ENCODE assay signal across 25 cellular contexts in the genomic region with DNA sequence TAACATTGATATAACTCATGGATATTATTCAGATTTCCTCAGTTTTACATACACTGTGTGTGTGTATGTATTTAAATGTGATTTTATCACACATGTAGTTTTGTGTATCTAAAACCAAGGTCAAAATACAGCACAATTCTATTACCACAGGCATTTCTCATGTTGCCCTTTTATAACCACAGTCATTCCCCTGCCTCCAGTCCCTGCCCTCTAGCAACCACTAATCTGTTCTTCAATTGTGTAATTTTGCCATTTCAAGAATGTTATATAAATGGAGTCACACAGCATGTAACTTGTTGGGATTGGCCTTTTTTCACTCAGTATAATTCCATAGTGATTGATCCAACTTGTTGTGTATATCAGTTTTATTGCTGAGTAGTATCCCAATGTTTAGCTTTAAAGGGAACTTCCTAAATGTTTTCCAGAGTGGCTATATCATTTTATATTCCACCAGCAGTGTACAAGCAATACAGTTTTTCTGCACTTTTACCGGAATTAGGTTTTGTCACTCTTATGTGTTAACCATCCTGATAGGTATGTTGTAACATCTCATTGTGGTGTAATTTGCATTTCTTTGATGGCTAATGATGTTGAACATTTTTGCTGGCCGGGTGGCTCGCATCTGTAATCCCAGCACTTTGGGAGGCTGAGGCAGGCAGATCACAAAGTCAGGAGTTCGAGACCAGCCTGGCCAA.
DNase-seq lines count a peak whose midpoint lies in the region; ATAC-seq, FAIRE-seq and TF ChIP-seq lines count a peak whose summit lies in the region.
"Had no signal": no experiment of that assay in that cellular context is flagged by ENCODE, and none has a peak within 500 bp of the region (broad histone marks: within the 10 kb centered on the region; RNA-seq: fewer than 3 reads in every experiment).

No MANE protein-coding gene starts in this region.

- TF ChIP-seq CTCF in AG09309 (IDR thresholded peaks at IDR 0.05; ENCODE audit: control insufficient read depth, insufficient read depth, low read depth, low read length, missing control alignments) (no peak), HFFc6 (IDR thresholded peaks at IDR 0.05) (no peak), astrocyte (IDR thresholded peaks at IDR 0.05; ENCODE audit: insufficient read depth, low read depth, low read length) (no peak), fibroblast of villous mesenchyme (IDR thresholded peaks at IDR 0.05; ENCODE audit: insufficient read depth, low read depth, low read length) (no peak)

- H3K27ac ChIP-seq in astrocyte (ENCODE audit: low read depth, low read length): no peak overlapping the region
- H3K27ac ChIP-seq: ascending aorta, BLaER1, colonic mucosa, left ventricle myocardium inferior, prostate gland, upper lobe of right lung had no signal

- H3K27ac Mint-ChIP-seq in HFFc6 (no peak overlapping the region), astrocyte (ENCODE audit: unreplicated experiment) (peak overlapping the region; percentile 9)
- H3K27ac Mint-ChIP-seq in activated naive CD8-positive, alpha-beta T cell treated with anti-CD3 and anti-CD28 coated beads, Interleukin-2, amount 50 U/mL, for 24 hours: no peak overlapping the region
- no peak overlapping the region for H3K27ac Mint-ChIP-seq in activated naive CD4-positive, alpha-beta T cell treated with anti-CD3 and anti-CD28 coated beads, Interleukin-2, amount 10 ng/mL, durations not matched to agents 7 days and 5 days
- H3K27ac Mint-ChIP-seq: endodermal cell, GM23338 had no signal

- H3K27me3 Mint-ChIP-seq in HFFc6 (ENCODE audit: insufficient read depth) (no peaks in the 10 kb centered on the region; the same call in 1 of the 2 replicates), astrocyte (ENCODE audit: low read depth, unreplicated experiment) (no peaks in the 10 kb centered on the region)
- no peaks in the 10 kb centered on the region for H3K27me3 Mint-ChIP-seq in activated naive CD8-positive, alpha-beta T cell treated with anti-CD3 and anti-CD28 coated beads, Interleukin-2, amount 50 U/mL, for 24 hours
- no peaks in the 10 kb centered on the region for H3K27me3 Mint-ChIP-seq in activated naive CD4-positive, alpha-beta T cell treated with anti-CD3 and anti-CD28 coated beads, Interleukin-2, amount 10 ng/mL, durations not matched to agents 7 days and 5 days

- no peaks in the 10 kb centered on the region for H3K79me2 ChIP-seq in astrocyte (ENCODE audit: insufficient read depth, low read length)

- peak; percentile 78 for FAIRE-seq in astrocyte (lab: Jason Lieb, UNC)

- peak; percentile 67 for DNase-seq in AG09309 (ENCODE audit: low read depth)
- DNase-seq in HFFc6: peak; percentile 51
- peak; percentile 88 for DNase-seq in astrocyte (ENCODE audit: low read depth)
- peak; percentile 61 for DNase-seq in fibroblast of villous mesenchyme (ENCODE audit: low read depth)
- DNase-seq in activated naive CD8-positive, alpha-beta T cell treated with anti-CD3 and anti-CD28 coated beads, Interleukin-2, amount 50 U/mL, for 24 hours: no peak
- DNase-seq in activated naive CD4-positive, alpha-beta T cell treated with anti-CD3 and anti-CD28 coated beads, Interleukin-2, amount 10 ng/mL, durations not matched to agents 7 days and 5 days: no peak
- no peak for DNase-seq in ecto neural progenitor cell (ENCODE audit: low spot score)
- DNase-seq: activated CD4-positive, CD25-positive, alpha-beta regulatory T cell treated with anti-CD3 and anti-CD28 coated beads, Interleukin-2, amount 50 U/mL, for 72 hours; activated T-cell treated with anti-CD3 and anti-CD28 coated beads, Interleukin-2, amount 50 U/mL, for 1 hour; colonic mucosa; COR-L47; DMS79; endodermal cell; left ventricle myocardium inferior; MM.1S; NCI-H1694 treated with DMSO at 0.1 percent for 48 hours; NCI-H748 treated with DMSO at 0.1 percent for 48 hours; SW 1271; upper lobe of right lung had no signal

- no peak for ATAC-seq in activated naive CD8-positive, alpha-beta T cell treated with anti-CD3 and anti-CD28 coated beads, Interleukin-2, amount 50 U/mL, for 24 hours
- ATAC-seq in HG03097 (IDR thresholded peaks at IDR 0.05; ENCODE audit: low FRiP score, unreplicated experiment): no peak
- ATAC-seq: GM23338, Right ventricle myocardium inferior, upper lobe of right lung had no signal

- H3K4me1 Mint-ChIP-seq in HFFc6 (ENCODE audit: low read depth) (peaks cover 13% of the 10 kb centered on the region), astrocyte (ENCODE audit: low read depth, unreplicated experiment) (peaks cover 12% of the 10 kb centered on the region)
- peaks cover 4% of the 10 kb centered on the region for H3K4me1 Mint-ChIP-seq in activated naive CD8-positive, alpha-beta T cell treated with anti-CD3 and anti-CD28 coated beads, Interleukin-2, amount 50 U/mL, for 24 hours
- H3K4me1 Mint-ChIP-seq in activated naive CD4-positive, alpha-beta T cell treated with anti-CD3 and anti-CD28 coated beads, Interleukin-2, amount 10 ng/mL, durations not matched to agents 7 days and 5 days: peaks cover 11% of the 10 kb centered on the region

- H3K4me3 ChIP-seq in AG09309 (ENCODE audit: control insufficient read depth, low read depth, low read length) (no peak overlapping the region), astrocyte (ENCODE audit: insufficient read depth, low read depth, low read length) (no peak overlapping the region), fibroblast of villous mesenchyme (ENCODE audit: low read depth, low read length) (no peak overlapping the region)
- H3K4me3 ChIP-seq: ascending aorta, BLaER1, colonic mucosa, GM23338, left ventricle myocardium inferior, prostate gland, upper lobe of right lung had no signal

- H3K9me3 Mint-ChIP-seq in HFFc6: no peaks in the 10 kb centered on the region
- peaks cover 5% of the 10 kb centered on the region for H3K9me3 Mint-ChIP-seq in astrocyte (ENCODE audit: unreplicated experiment)
- peaks cover 19% of the 10 kb centered on the region for H3K9me3 Mint-ChIP-seq in activated naive CD8-positive, alpha-beta T cell treated with anti-CD3 and anti-CD28 coated beads, Interleukin-2, amount 50 U/mL, for 24 hours
- peaks cover 7% of the 10 kb centered on the region for H3K9me3 Mint-ChIP-seq in activated naive CD4-positive, alpha-beta T cell treated with anti-CD3 and anti-CD28 coated beads, Interleukin-2, amount 10 ng/mL, durations not matched to agents 7 days and 5 days

- no peaks in the 10 kb centered on the region for H4K20me1 ChIP-seq in astrocyte (ENCODE audit: insufficient read depth, low read length)
- H4K20me1 ChIP-seq: BLaER1 had no signal

- no peaks in the 10 kb centered on the region for H3K9me3 ChIP-seq in astrocyte (ENCODE audit: insufficient read depth, low read depth, low read length)
- H3K9me3 ChIP-seq: ascending aorta, colonic mucosa, prostate gland, upper lobe of right lung had no signal

- CTCF ChIA-PET in activated naive CD4-positive, alpha-beta T cell treated with anti-CD3 and anti-CD28 coated beads, Interleukin-2, amount 10 ng/mL, durations not matched to agents 7 days and 5 days (lab: Charles Lee): no interaction called here

- no peak overlapping the region for H3K4me2 ChIP-seq in astrocyte (ENCODE audit: low read length)
- H3K4me2 ChIP-seq: BLaER1, GM23338 had no signal

- H3K4me3 Mint-ChIP-seq in HFFc6 (no peak overlapping the region), astrocyte (ENCODE audit: unreplicated experiment) (peak overlapping the region; percentile 27)
- no peak overlapping the region for H3K4me3 Mint-ChIP-seq in activated naive CD8-positive, alpha-beta T cell treated with anti-CD3 and anti-CD28 coated beads, Interleukin-2, amount 50 U/mL, for 24 hours
- H3K4me3 Mint-ChIP-seq in activated naive CD4-positive, alpha-beta T cell treated with anti-CD3 and anti-CD28 coated beads, Interleukin-2, amount 10 ng/mL, durations not matched to agents 7 days and 5 days: no peak overlapping the region
- H3K4me3 Mint-ChIP-seq: endodermal cell, GM23338 had no signal

- H3K27me3 ChIP-seq in astrocyte (ENCODE audit: insufficient read depth, low read length): no peaks in the 10 kb centered on the region
- H3K27me3 ChIP-seq: ascending aorta, BLaER1, colonic mucosa, upper lobe of right lung had no signal

- no peaks in the 10 kb centered on the region for H3K36me3 ChIP-seq in astrocyte (ENCODE audit: insufficient read depth, low read length)
- H3K36me3 ChIP-seq: ascending aorta, BLaER1, colonic mucosa, left ventricle myocardium inferior, prostate gland, upper lobe of right lung had no signal

- H3K9ac ChIP-seq in astrocyte (ENCODE audit: low read length): no peak overlapping the region
- H3K9ac ChIP-seq: BLaER1 had no signal

- H3K4me1 ChIP-seq in astrocyte (ENCODE audit: insufficient read depth, low read length): no peaks in the 10 kb centered on the region
- H3K4me1 ChIP-seq: ascending aorta, colonic mucosa, left ventricle myocardium inferior, prostate gland, upper lobe of right lung had no signal

- 0 out of 2 replicates have a peak, but pooled peaks cover 5% of the 10 kb centered on the region for H3K36me3 Mint-ChIP-seq in HFFc6 (ENCODE audit: low read depth)
- peaks cover 6% of the 10 kb centered on the region for H3K36me3 Mint-ChIP-seq in astrocyte (ENCODE audit: low read depth, unreplicated experiment)
- H3K36me3 Mint-ChIP-seq in activated naive CD8-positive, alpha-beta T cell treated with anti-CD3 and anti-CD28 coated beads, Interleukin-2, amount 50 U/mL, for 24 hours (ENCODE audit: low read depth): peaks cover 2% of the 10 kb centered on the region
- H3K36me3 Mint-ChIP-seq in activated naive CD4-positive, alpha-beta T cell treated with anti-CD3 and anti-CD28 coated beads, Interleukin-2, amount 10 ng/mL, durations not matched to agents 7 days and 5 days: no peaks in the 10 kb centered on the region

- no peak overlapping the region for H2AFZ ChIP-seq in astrocyte (ENCODE audit: low read depth, low read length)
- H2AFZ ChIP-seq: GM23338 had no signal

Comparison
In these comparisons a context has a peak if more than half of its experiments do, and no peak if none do; other contexts are left out.
1. DNase-seq: peak in AG09309 (single experiment), HFFc6 (single experiment), astrocyte (single experiment) and fibroblast of villous mesenchyme (single experiment); none in activated naive CD8-positive, alpha-beta T cell treated with anti-CD3 and anti-CD28 coated beads, Interleukin-2, amount 50 U/mL, for 24 hours (single experiment), activated naive CD4-positive, alpha-beta T cell treated with anti-CD3 and anti-CD28 coated beads, Interleukin-2, amount 10 ng/mL, durations not matched to agents 7 days and 5 days (single experiment) and ecto neural progenitor cell (single experiment).